In the genomic region with DNA sequence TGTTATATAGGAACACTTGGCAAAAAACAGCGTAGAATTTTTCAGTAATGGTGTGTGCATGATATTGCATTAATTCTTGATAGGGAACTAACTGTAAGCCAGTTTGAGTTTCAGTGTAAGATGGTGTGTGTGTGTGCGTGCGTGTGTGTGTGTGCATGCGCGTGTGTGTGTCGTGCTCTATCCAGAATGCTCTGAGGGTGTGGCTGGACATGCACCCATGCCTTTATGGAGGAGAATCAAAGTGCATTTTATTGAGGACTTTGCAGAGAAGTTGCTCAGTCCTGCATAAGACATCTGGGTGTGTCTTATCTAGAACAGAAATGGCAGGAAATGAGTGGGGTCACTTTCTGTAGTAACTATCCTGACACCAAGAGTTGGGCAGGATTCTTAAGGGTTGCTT, we compare ENCODE assay signal across 15 cellular contexts.
DNase-seq lines count a peak whose midpoint lies in the region; ATAC-seq and TF ChIP-seq lines count a peak whose summit lies in the region.
"Had no signal": no experiment of that assay in that cellular context is flagged by ENCODE, and none has a peak within 500 bp of the region (broad histone marks: within the 10 kb centered on the region; RNA-seq: fewer than 3 reads in every experiment).

No MANE protein-coding gene starts in this region.

- no peak overlapping the region for H3K27ac ChIP-seq in mesenchymal stem cell (ENCODE audit: low read length, poor library complexity, severe bottlenecking)
- H3K27ac ChIP-seq: BLaER1 treated with 17β-estradiol and CSF1 and Interleukin-3, amounts not matched to agents 10 nM and 100 nM; HL-60 had no signal

- no peak overlapping the region for H3K4me3 Mint-ChIP-seq in activated naive CD4-positive, alpha-beta T cell treated with anti-CD3 and anti-CD28 coated beads, Interleukin-2, amount 10 ng/mL, durations not matched to agents 7 days and 5 days
- H3K4me3 Mint-ChIP-seq: B cell; CD8-positive, alpha-beta T cell; H9 had no signal

- no peak overlapping the region for H3K23ac ChIP-seq in mesenchymal stem cell (ENCODE audit: low read length in 2 of 2)

- DNase-seq in MV-4-11 (lab: John Stamatoyannopoulos, UW) (peak; percentile 58), choroid plexus epithelial cell (ENCODE audit: low read depth) (peak; percentile 33), mesenchymal stem cell (no peak), kidney glomerular epithelial cell (lab: John Stamatoyannopoulos, UW) (no peak)
- no peak for DNase-seq in activated naive CD4-positive, alpha-beta T cell treated with anti-CD3 and anti-CD28 coated beads, Interleukin-2, amount 10 ng/mL, durations not matched to agents 7 days and 5 days
- DNase-seq: Calu3; CD8-positive, alpha-beta T cell; DMS79 treated with DMSO at 0.1 percent for 48 hours; GF-D8; H9; IMR-90 had no signal

- peaks cover 4% of the 10 kb centered on the region for H3K27me3 Mint-ChIP-seq in activated naive CD4-positive, alpha-beta T cell treated with anti-CD3 and anti-CD28 coated beads, Interleukin-2, amount 10 ng/mL, durations not matched to agents 7 days and 5 days
- H3K27me3 Mint-ChIP-seq: B cell had no signal

- 96% methylated on average over 6 of the region's 6 CpGs for WGBS in mesenchymal stem cell

- no peaks in the 10 kb centered on the region for H3K36me3 Mint-ChIP-seq in activated naive CD4-positive, alpha-beta T cell treated with anti-CD3 and anti-CD28 coated beads, Interleukin-2, amount 10 ng/mL, durations not matched to agents 7 days and 5 days
- H3K36me3 Mint-ChIP-seq: CD8-positive, alpha-beta T cell had no signal

- H3K9ac ChIP-seq in mesenchymal stem cell (ENCODE audit: low read length), result no peak overlapping the region
- H3K9ac ChIP-seq: BLaER1 treated with 17β-estradiol and CSF1 and Interleukin-3, amounts not matched to agents 10 nM and 100 nM had no signal

- no peaks in the 10 kb centered on the region for H3K4me1 Mint-ChIP-seq in activated naive CD4-positive, alpha-beta T cell treated with anti-CD3 and anti-CD28 coated beads, Interleukin-2, amount 10 ng/mL, durations not matched to agents 7 days and 5 days
- H3K4me1 Mint-ChIP-seq: B cell had no signal

- no peak overlapping the region for H3K27ac Mint-ChIP-seq in activated naive CD4-positive, alpha-beta T cell treated with anti-CD3 and anti-CD28 coated beads, Interleukin-2, amount 10 ng/mL, durations not matched to agents 7 days and 5 days
- H3K27ac Mint-ChIP-seq: B cell; CD8-positive, alpha-beta T cell had no signal

- no peak overlapping the region for H3K14ac ChIP-seq in mesenchymal stem cell (ENCODE audit: low read length in 2 of 2)

- H3K36me3 ChIP-seq in mesenchymal stem cell (ENCODE audit: control insufficient read depth in 1 of 2, insufficient read depth in 2 of 2, low read depth in 1 of 2, low read length in 2 of 2), result no peaks in the 10 kb centered on the region
- H3K36me3 ChIP-seq: BLaER1 treated with 17β-estradiol and CSF1 and Interleukin-3, amounts not matched to agents 10 nM and 100 nM had no signal

- peak overlapping the region; percentile 56 for H4K8ac ChIP-seq in mesenchymal stem cell (ENCODE audit: low read length)

- H3K27me3 ChIP-seq in mesenchymal stem cell (ENCODE audit: control insufficient read depth in 1 of 2, insufficient read depth in 1 of 2, low read length in 2 of 2), result no peaks in the 10 kb centered on the region
- H3K27me3 ChIP-seq: BLaER1 treated with 17β-estradiol and CSF1 and Interleukin-3, amounts not matched to agents 10 nM and 100 nM had no signal

- no peak overlapping the region for H4K91ac ChIP-seq in mesenchymal stem cell (ENCODE audit: low read length)

- no peaks in the 10 kb centered on the region for H3K9me3 Mint-ChIP-seq in activated naive CD4-positive, alpha-beta T cell treated with anti-CD3 and anti-CD28 coated beads, Interleukin-2, amount 10 ng/mL, durations not matched to agents 7 days and 5 days
- H3K9me3 Mint-ChIP-seq: CD8-positive, alpha-beta T cell; H9 had no signal

- H3K79me1 ChIP-seq in mesenchymal stem cell (replicated peaks; ENCODE audit: low read length, poor library complexity, severe bottlenecking), result no peaks in the 10 kb centered on the region

- no peak overlapping the region for H2AK5ac ChIP-seq in mesenchymal stem cell (ENCODE audit: low read length, severe bottlenecking)

- no peak for ATAC-seq in GM19035 (IDR thresholded peaks at IDR 0.05; ENCODE audit: unreplicated experiment)
- ATAC-seq: CD8-positive, alpha-beta T cell had no signal

- no peak overlapping the region for H3K4ac ChIP-seq in mesenchymal stem cell (ENCODE audit: low read depth in 1 of 2, low read length in 2 of 2)

- H3K9me3 ChIP-seq in mesenchymal stem cell (ENCODE audit: control insufficient read depth, low read length), result no peaks in the 10 kb centered on the region
- H3K9me3 ChIP-seq: BLaER1 treated with 17β-estradiol and CSF1 and Interleukin-3, amounts not matched to agents 10 nM and 100 nM had no signal

- H3K4me1 ChIP-seq in mesenchymal stem cell (ENCODE audit: control insufficient read depth, insufficient read depth, low read depth, low read length), result peaks cover 8% of the 10 kb centered on the region

- no peak overlapping the region for H2BK15ac ChIP-seq in mesenchymal stem cell (ENCODE audit: low read depth, poor library complexity, severe bottlenecking)

- H3K18ac ChIP-seq in mesenchymal stem cell (ENCODE audit: low read depth in 1 of 2, low read length in 2 of 2), result no peak overlapping the region

- no peak overlapping the region for H2BK5ac ChIP-seq in mesenchymal stem cell (ENCODE audit: low read depth, low read length, poor library complexity, severe bottlenecking)

- H3K4me2 ChIP-seq in mesenchymal stem cell (ENCODE audit: low read length, poor library complexity, severe bottlenecking), result no peak overlapping the region
- H3K4me2 ChIP-seq: BLaER1 treated with 17β-estradiol and CSF1 and Interleukin-3, amounts not matched to agents 10 nM and 100 nM had no signal

- H2BK12ac ChIP-seq in mesenchymal stem cell (ENCODE audit: low read length in 2 of 2), result no peak overlapping the region

- no peak overlapping the region for H2AFZ ChIP-seq in mesenchymal stem cell (ENCODE audit: low read depth, low read length)

- H2BK120ac ChIP-seq in mesenchymal stem cell (ENCODE audit: low read depth, low read length), result no peak overlapping the region

- no peak for TF ChIP-seq CTCF in choroid plexus epithelial cell (conservative IDR thresholded peaks at IDR 0.05; ENCODE audit: low read depth, low read length)

- CTCF ChIA-PET in activated naive CD4-positive, alpha-beta T cell treated with anti-CD3 and anti-CD28 coated beads, Interleukin-2, amount 10 ng/mL, durations not matched to agents 7 days and 5 days (lab: Charles Lee), result no interaction called here

- H3K4me3 ChIP-seq in choroid plexus epithelial cell (ENCODE audit: low read depth, low read length), result no peak overlapping the region
- H3K4me3 ChIP-seq in mesenchymal stem cell (ENCODE audit: insufficient read depth in 1 of 2, low read depth in 1 of 2, low read length in 2 of 2), result no peak overlapping the region
- H3K4me3 ChIP-seq: BLaER1 treated with 17β-estradiol and CSF1 and Interleukin-3, amounts not matched to agents 10 nM and 100 nM had no signal

Comparison
In these comparisons a context has a peak if more than half of its experiments do, and no peak if none do; other contexts are left out.
1. DNase-seq: peak in MV-4-11 (single experiment) and choroid plexus epithelial cell (single experiment); none in mesenchymal stem cell (single experiment), activated naive CD4-positive, alpha-beta T cell treated with anti-CD3 and anti-CD28 coated beads, Interleukin-2, amount 10 ng/mL, durations not matched to agents 7 days and 5 days (single experiment) and kidney glomerular epithelial cell (single experiment).